8 cellular contexts compared by ENCODE assay signal in the genomic region with DNA sequence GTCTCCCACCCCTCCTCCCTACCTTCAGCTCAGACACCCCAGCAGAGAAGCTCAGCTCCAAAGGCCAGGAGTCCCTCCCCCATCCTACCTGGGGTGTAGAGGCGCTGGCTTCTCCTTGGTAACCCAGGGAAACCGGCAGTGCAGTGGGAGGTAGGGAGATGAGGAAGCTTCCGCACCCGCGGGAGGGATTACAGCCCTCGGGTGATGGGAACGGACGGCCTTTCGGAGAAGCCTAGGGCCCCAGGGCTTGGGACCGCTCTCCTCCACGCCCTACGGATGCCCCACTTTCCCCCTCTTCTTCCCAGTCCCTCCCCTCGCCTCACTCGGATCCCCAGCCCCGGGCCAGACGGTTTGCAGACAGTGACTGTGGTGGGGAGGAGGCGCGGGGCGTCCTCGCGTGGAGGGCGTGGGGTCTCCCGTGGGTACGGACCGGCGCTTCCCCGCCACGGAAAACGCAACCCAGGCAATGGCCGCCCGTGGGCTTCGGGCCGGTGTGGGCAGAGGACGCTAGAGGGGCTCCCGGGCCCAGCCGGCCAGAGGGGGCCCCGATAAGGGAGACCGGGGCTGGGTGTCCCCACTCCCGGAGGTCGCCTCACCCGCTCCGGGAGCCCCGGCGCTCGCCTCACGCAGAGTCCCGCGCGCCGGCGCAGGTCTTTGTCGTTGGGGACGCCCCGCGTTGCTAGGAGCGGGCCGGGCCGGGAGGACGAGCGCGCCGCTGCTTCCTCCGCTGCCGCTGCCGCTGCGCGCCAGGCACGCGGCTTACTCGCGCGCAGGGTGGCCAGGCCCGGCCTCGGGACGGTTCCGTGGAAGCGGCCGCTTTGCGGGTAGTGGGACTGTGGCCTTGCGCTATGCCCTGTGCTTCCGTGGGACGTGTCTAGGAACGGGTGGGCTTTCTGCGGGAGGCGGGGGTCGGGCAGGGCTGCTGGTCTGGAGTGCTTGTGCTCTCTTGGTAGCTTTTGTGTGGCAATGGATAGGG. TPM values are rescaled to one million over a fixed set of nuclear protein-coding genes. Genes with fewer than 3 reads are reported as not detected.
DNase-seq lines count a peak whose midpoint lies in the region; ATAC-seq and TF ChIP-seq lines count a peak whose summit lies in the region.

No MANE protein-coding gene starts in this region.

- H3K27ac ChIP-seq in HUES64 (ENCODE audit: low read depth, low read length): no peak overlapping the region
- peak overlapping the region in 52 of 59 donors; percentile 8 to 86 (median 66) for H3K27ac ChIP-seq in dorsolateral prefrontal cortex
- H3K27ac ChIP-seq in SJCRH30: no peak overlapping the region

- intact Hi-C loops in activated CD4-positive, alpha-beta T cell treated with anti-CD3 and anti-CD28 coated beads, Interleukin-2, amount 10 ng/mL, durations not matched to agents 24 days and 14 days (cut with micrococcal nuclease): no loop called here
- intact Hi-C loops in dorsolateral prefrontal cortex (cut with DNase I): no loop called here

- peak overlapping the region; percentile 54; the same call in 1 of the 2 replicates for H3K9ac ChIP-seq in HUES64 (ENCODE audit: low read depth, low read length)

- no peak for ATAC-seq in GM21723 (IDR thresholded peaks at IDR 0.05; ENCODE audit: unreplicated experiment)

- H3K4me1 ChIP-seq in HUES64 (ENCODE audit: insufficient read depth, low read length): no peaks in the 10 kb centered on the region
- no peaks in the 10 kb centered on the region for H3K4me1 ChIP-seq in SJCRH30

- TF ChIP-seq CTCF in AG10803 (conservative IDR thresholded peaks at IDR 0.05; ENCODE audit: low read length) (no peak), dorsolateral prefrontal cortex (IDR thresholded peaks at IDR 0.05 in 54 of 56, conservative IDR thresholded peaks at IDR 0.05 in 2 of 56; ENCODE audit: low read depth in 1 of 56, partially characterized antibody in 56 of 56) (no peak)

- no peak overlapping the region for H3K27ac Mint-ChIP-seq in activated CD4-positive, alpha-beta T cell treated with anti-CD3 and anti-CD28 coated beads, Interleukin-2, amount 10 ng/mL, durations not matched to agents 24 days and 14 days

- peaks cover 27% of the 10 kb centered on the region for H3K36me3 Mint-ChIP-seq in activated CD4-positive, alpha-beta T cell treated with anti-CD3 and anti-CD28 coated beads, Interleukin-2, amount 10 ng/mL, durations not matched to agents 24 days and 14 days (ENCODE audit: low read depth)

- H3K36me3 ChIP-seq in HUES64 (ENCODE audit: insufficient read depth, low read length): peaks cover 23% of the 10 kb centered on the region
- peaks cover 14% of the 10 kb centered on the region for H3K36me3 ChIP-seq in SJCRH30

- no peaks in the 10 kb centered on the region for H3K9me3 ChIP-seq in HUES64 (ENCODE audit: insufficient read depth, low read depth, low read length)
- no peaks in the 10 kb centered on the region for H3K9me3 ChIP-seq in SJCRH30 (replicated peaks)

- peak; percentile 22 for DNase-seq in AG10803 (ENCODE audit: low read depth)
- peak; percentile 85 for DNase-seq in activated CD4-positive, alpha-beta T cell treated with anti-CD3 and anti-CD28 coated beads, Interleukin-2, amount 10 ng/mL, durations not matched to agents 24 days and 14 days
- DNase-seq in dorsolateral prefrontal cortex: peak in 7 of 10 donors; percentile 40 to 80 (median 63)
- peak; percentile 38 to 59 for DNase-seq in lung microvascular endothelial cell (ENCODE audit: low read depth in 2 of 2)
- DNase-seq in stimulated activated CD8-positive, alpha-beta memory T cell treated with anti-CD3 and anti-CD28 coated beads, Interleukin-12 subunit alpha, Interleukin-12 subunit beta, amount 100 ng/mL, for 1 hour (ENCODE audit: low read depth): peak; percentile 15
- no peak for DNase-seq in SJCRH30

- peaks cover 3% of the 10 kb centered on the region for H3K4me1 Mint-ChIP-seq in activated CD4-positive, alpha-beta T cell treated with anti-CD3 and anti-CD28 coated beads, Interleukin-2, amount 10 ng/mL, durations not matched to agents 24 days and 14 days

- peak overlapping the region; percentile 66 for H3K4me3 Mint-ChIP-seq in activated CD4-positive, alpha-beta T cell treated with anti-CD3 and anti-CD28 coated beads, Interleukin-2, amount 10 ng/mL, durations not matched to agents 24 days and 14 days

- H3K9me3 Mint-ChIP-seq in activated CD4-positive, alpha-beta T cell treated with anti-CD3 and anti-CD28 coated beads, Interleukin-2, amount 10 ng/mL, durations not matched to agents 24 days and 14 days: no peaks in the 10 kb centered on the region

- H3K4me3 ChIP-seq in AG10803 (ENCODE audit: low read length): peak overlapping the region; percentile 35
- H3K4me3 ChIP-seq in HUES64 (ENCODE audit: low read length): peak overlapping the region; percentile 74
- peak overlapping the region; percentile 45 to 81 (median 69) for H3K4me3 ChIP-seq in dorsolateral prefrontal cortex
- no peak overlapping the region for H3K4me3 ChIP-seq in SJCRH30

- WGBS in HUES64: under 1% methylated on average over 85 of the region's 86 CpGs

- peaks cover 34% of the 10 kb centered on the region for H3K27me3 ChIP-seq in HUES64 (ENCODE audit: insufficient read depth, low read length)
- peaks cover 0 to 16% (median 0%) of the 10 kb centered on the region in 45 donors for H3K27me3 ChIP-seq in dorsolateral prefrontal cortex
- peaks cover under 1% of the 10 kb centered on the region; the same call in 1 of the 2 replicates for H3K27me3 ChIP-seq in SJCRH30

- peaks cover 46% of the 10 kb centered on the region for H3K27me3 Mint-ChIP-seq in activated CD4-positive, alpha-beta T cell treated with anti-CD3 and anti-CD28 coated beads, Interleukin-2, amount 10 ng/mL, durations not matched to agents 24 days and 14 days

RNA-seq across cellular contexts. Expression of a gene that starts 15.8 kb away (rescaled TPM):
- polyA plus RNA-seq in HUES64 (2013, experiment 1 of 2): 11.2 TPM
- 11.9 TPM for polyA plus RNA-seq in HUES64 (2013, experiment 2 of 2)
- total RNA-seq in activated CD4-positive, alpha-beta T cell treated with anti-CD3 and anti-CD28 coated beads, Interleukin-2, amount 10 ng/mL, durations not matched to agents 24 days and 14 days: 22.4 and 23.7 TPM in 2 replicates
- total RNA-seq in dorsolateral prefrontal cortex (10 to 100 TPM; 11.9 to 24.4 (median 16.4) TPM), lung microvascular endothelial cell (8.1 and 9.7 TPM in 2 replicates)
- 16.3 and 19.3 TPM in 2 replicates for total RNA-seq in SJCRH30 (2014; rRNA removed; shearing (Covaris generic))

RNA-seq across cellular contexts. Expression of a gene that starts 27.1 kb away (rescaled TPM):
- 3.4 TPM for polyA plus RNA-seq in HUES64 (2013, experiment 1 of 2)
- polyA plus RNA-seq in HUES64 (2013, experiment 2 of 2): 3.6 TPM
- total RNA-seq in activated CD4-positive, alpha-beta T cell treated with anti-CD3 and anti-CD28 coated beads, Interleukin-2, amount 10 ng/mL, durations not matched to agents 24 days and 14 days: 0.07 TPM in 1 of 2 replicates, not detected in the other
- total RNA-seq in dorsolateral prefrontal cortex: 100 to 1,000 TPM in 60 of 120 experiments, 10 to 100 TPM in 60; 28.3 to 159 (median 100) TPM
- total RNA-seq in lung microvascular endothelial cell: under 0.01 TPM in 1 of 2 replicates, not detected in the other
- 1.2 and 1.5 TPM in 2 replicates for total RNA-seq in SJCRH30 (2014; rRNA removed; shearing (Covaris generic))

RNA-seq across cellular contexts. Expression of a gene that starts 32.0 kb away (rescaled TPM):
- polyA plus RNA-seq in HUES64 (2013, experiment 1 of 2): 8.9 TPM
- polyA plus RNA-seq in HUES64 (2013, experiment 2 of 2): 10.3 TPM
- 27.6 and 28.2 TPM in 2 replicates for total RNA-seq in activated CD4-positive, alpha-beta T cell treated with anti-CD3 and anti-CD28 coated beads, Interleukin-2, amount 10 ng/mL, durations not matched to agents 24 days and 14 days
- total RNA-seq in dorsolateral prefrontal cortex (10 to 100 TPM in 13 of 120 experiments, 1 to 10 TPM in 107; 2.9 to 14.4 (median 7.5) TPM), lung microvascular endothelial cell (7.6 and 9.9 TPM in 2 replicates)
- 7.8 and 9.6 TPM in 2 replicates for total RNA-seq in SJCRH30 (2014; rRNA removed; shearing (Covaris generic))

RNA-seq across cellular contexts. Expression of a gene that starts 40.0 kb away (rescaled TPM):
- 30.4 TPM for polyA plus RNA-seq in HUES64 (2013, experiment 1 of 2)
- 35.2 TPM for polyA plus RNA-seq in HUES64 (2013, experiment 2 of 2)
- 25.3 and 28.0 TPM in 2 replicates for total RNA-seq in activated CD4-positive, alpha-beta T cell treated with anti-CD3 and anti-CD28 coated beads, Interleukin-2, amount 10 ng/mL, durations not matched to agents 24 days and 14 days
- total RNA-seq in dorsolateral prefrontal cortex (10 to 100 TPM in 119 of 120 experiments, 1 to 10 TPM in 1; 9.6 to 55.6 (median 23.9) TPM), lung microvascular endothelial cell (37.5 and 40.3 TPM in 2 replicates)
- 27.8 and 28.5 TPM in 2 replicates for total RNA-seq in SJCRH30 (2014; rRNA removed; shearing (Covaris generic))

RNA-seq across cellular contexts. Expression of a gene that starts 45.1 kb away (rescaled TPM):
- not detected for polyA plus RNA-seq in HUES64 (2013, experiment 1 of 2)
- polyA plus RNA-seq in HUES64 (2013, experiment 2 of 2): not detected
- not detected in 2 replicates for total RNA-seq in activated CD4-positive, alpha-beta T cell treated with anti-CD3 and anti-CD28 coated beads, Interleukin-2, amount 10 ng/mL, durations not matched to agents 24 days and 14 days
- total RNA-seq in dorsolateral prefrontal cortex: 1 to 10 TPM in 31 of 120 experiments, under 1 TPM in 46, not detected in 43; 0.38 to 3.1 (median 0.88) TPM
- total RNA-seq in lung microvascular endothelial cell: not detected in 2 replicates
- not detected in 2 replicates for total RNA-seq in SJCRH30 (2014; rRNA removed; shearing (Covaris generic))

Comparison
In these comparisons a context has a peak if more than half of its experiments do, and no peak if none do; other contexts are left out.
1. DNase-seq: peak in AG10803 (single experiment), activated CD4-positive, alpha-beta T cell treated with anti-CD3 and anti-CD28 coated beads, Interleukin-2, amount 10 ng/mL, durations not matched to agents 24 days and 14 days (single experiment), dorsolateral prefrontal cortex (7 of 10), lung microvascular endothelial cell (2 of 2) and stimulated activated CD8-positive, alpha-beta memory T cell treated with anti-CD3 and anti-CD28 coated beads, Interleukin-12 subunit alpha, Interleukin-12 subunit beta, amount 100 ng/mL, for 1 hour (single experiment); none in SJCRH30 (0 of 2).
2. H3K27ac ChIP-seq: peak in dorsolateral prefrontal cortex (52 of 59); none in HUES64 (single experiment) and SJCRH30 (single experiment).
3. RNA of a gene that starts 27.1 kb away (total RNA-seq): 28.3 to 159 TPM in dorsolateral prefrontal cortex; 1.2 to 1.5 TPM in SJCRH30, 0.07 TPM in activated CD4-positive, alpha-beta T cell treated with anti-CD3 and anti-CD28 coated beads, Interleukin-2, amount 10 ng/mL, durations not matched to agents 24 days and 14 days and under 0.01 TPM in lung microvascular endothelial cell; every median in the first group is over 10 times any median in the second.